16 cellular contexts compared by ENCODE assay signal in genomic region chr3:126888186-126888760, GRCh38.
A peak's percentile ranks its signal among the peaks of the same experiment; 100 is the strongest.
DNase-seq lines count a peak whose midpoint lies in the region; ATAC-seq and TF ChIP-seq lines count a peak whose summit lies in the region.
"Had no signal": no experiment of that assay in that cellular context is flagged by ENCODE, and none has a peak within 500 bp of the region (broad histone marks: within the 10 kb centered on the region; RNA-seq: fewer than 3 reads in every experiment).

No MANE protein-coding gene starts in this region.

- H3K4me3 Mint-ChIP-seq in Caco-2 (ENCODE audit: unreplicated experiment), result peak overlapping the region; percentile 52
- H3K4me3 Mint-ChIP-seq: HFFc6 had no signal

- H3K9me3 Mint-ChIP-seq in Caco-2 (ENCODE audit: unreplicated experiment), result no peaks in the 10 kb centered on the region
- H3K9me3 Mint-ChIP-seq: HFFc6 had no signal

- DNase-seq in Caco-2 (no peak), NCI-H1436 (lab: John Stamatoyannopoulos, UW) (peak; percentile 41), NCI-H345 (lab: John Stamatoyannopoulos, UW) (peak; percentile 87), mesendoderm (peak; percentile 82), NCI-H226 (no peak)
- DNase-seq: activated CD4-positive, CD25-positive, alpha-beta regulatory T cell; adrenal gland; caudate nucleus; HFFc6; MV-4-11; SHP77 treated with DMSO at 0.1 percent for 48 hours had no signal

- peaks cover 23% of the 10 kb centered on the region for H3K4me1 Mint-ChIP-seq in Caco-2 (ENCODE audit: low read depth, unreplicated experiment)

- H3K4me2 ChIP-seq in mesendoderm (ENCODE audit: low read length), result no peak overlapping the region

- peak overlapping the region; percentile 14 for H3K9ac ChIP-seq in mesendoderm (ENCODE audit: low read length)

- peak overlapping the region; percentile 73 for H3K4ac ChIP-seq in mesendoderm (ENCODE audit: low read depth, low read length)

- H4K8ac ChIP-seq in mesendoderm (ENCODE audit: low read depth, low read length), result no peak overlapping the region

- peak overlapping the region; percentile 65 for H3K18ac ChIP-seq in mesendoderm (ENCODE audit: low read length)

- ATAC-seq in HG02759 (IDR thresholded peaks at IDR 0.05; ENCODE audit: unreplicated experiment) (no peak), GM21529 (IDR thresholded peaks at IDR 0.05; ENCODE audit: unreplicated experiment) (no peak), HG02840 (IDR thresholded peaks at IDR 0.05; ENCODE audit: low FRiP score, unreplicated experiment) (no peak)

- peaks cover 11% of the 10 kb centered on the region for H3K36me3 Mint-ChIP-seq in Caco-2 (ENCODE audit: insufficient read depth, unreplicated experiment)

- CTCF ChIA-PET in Caco-2 (lab: Charles Lee), result interaction anchor here (0.6 to 1.5 kb wide), 2 partner anchors 36 to 1366 kb away, joined by 5 to 6 read pairs; no protein-coding TSS in a partner anchor

- H3K27me3 ChIP-seq in Caco-2 (replicated peaks; ENCODE audit: control insufficient read depth, insufficient read depth, low read length) (no peaks in the 10 kb centered on the region), mesendoderm (ENCODE audit: insufficient read depth, low read length, poor library complexity) (no peaks in the 10 kb centered on the region)
- H3K27me3 ChIP-seq: adrenal gland, neutrophil, right atrium auricular region had no signal

- no peaks in the 10 kb centered on the region for H3K9me3 ChIP-seq in Caco-2
- H3K9me3 ChIP-seq: adrenal gland, neutrophil, right atrium auricular region had no signal

- H3K56ac ChIP-seq in mesendoderm (ENCODE audit: low read length), result peak overlapping the region; percentile 75

- peak overlapping the region; percentile 6 for H2BK120ac ChIP-seq in mesendoderm (ENCODE audit: low read depth, low read length)

- H3K4me3 ChIP-seq in Caco-2 (ENCODE audit: low read depth, low read length) (no peak overlapping the region), mesendoderm (ENCODE audit: low read length) (no peak overlapping the region)
- H3K4me3 ChIP-seq: adrenal gland, right atrium auricular region had no signal

- H3K4me1 ChIP-seq in Caco-2 (peaks cover 40% of the 10 kb centered on the region), mesendoderm (ENCODE audit: control insufficient read depth, low read depth, low read length) (peaks cover 19% of the 10 kb centered on the region)

- H3K27ac ChIP-seq in mesendoderm (ENCODE audit: low read depth, low read length), result peak overlapping the region; percentile 35
- H3K27ac ChIP-seq: adrenal gland, neutrophil, right atrium auricular region had no signal

- H3K36me3 ChIP-seq in Caco-2 (ENCODE audit: control insufficient read depth, insufficient read depth, low read length), result no peaks in the 10 kb centered on the region
- no peaks in the 10 kb centered on the region for H3K36me3 ChIP-seq in mesendoderm (ENCODE audit: control insufficient read depth, insufficient read depth, low read length)
- H3K36me3 ChIP-seq: adrenal gland, neutrophil, right atrium auricular region had no signal

- H3K27ac Mint-ChIP-seq in Caco-2 (ENCODE audit: unreplicated experiment), result peak overlapping the region; percentile 72
- H3K27ac Mint-ChIP-seq: HFFc6 had no signal

- H3K27me3 Mint-ChIP-seq in Caco-2 (ENCODE audit: insufficient read depth, unreplicated experiment), result no peaks in the 10 kb centered on the region

- no peaks in the 10 kb centered on the region for H3K79me1 ChIP-seq in mesendoderm (ENCODE audit: low read length)

- no peak overlapping the region for H3K23ac ChIP-seq in mesendoderm (ENCODE audit: low read length)

- no CpG with 5 or more reads among the region's 5 CpGs for WGBS in mesendoderm (ENCODE audit: extremely low coverage, insufficient coverage, low lambda C conversion rate)

- H4K5ac ChIP-seq in mesendoderm (ENCODE audit: low read length), result no peak overlapping the region

- intact Hi-C loops in Caco-2 (cut with micrococcal nuclease; ENCODE audit: unreplicated experiment), result no loop called here

- peak overlapping the region; percentile 86 for H2BK5ac ChIP-seq in mesendoderm (ENCODE audit: low read length)

- no peak overlapping the region for H2BK15ac ChIP-seq in mesendoderm (replicated peaks; ENCODE audit: low read depth)

- TF ChIP-seq CTCF in Caco-2 (IDR thresholded peaks at IDR 0.05; ENCODE audit: insufficient read depth in 1 of 2, low read depth in 1 of 2, low read length in 1 of 2, severe bottlenecking in 1 of 2, unreplicated experiment in 1 of 2), result no peak

- BruUV-seq in Caco-2 (replicated peaks; lab: Mats Ljungman, UMichigan), result no TSS peak

- no peak overlapping the region for H2AK5ac ChIP-seq in mesendoderm (ENCODE audit: low read length)

- POLR2A ChIA-PET in Caco-2 (lab: Charles Lee), result no interaction called here

- H3K79me2 ChIP-seq in mesendoderm (ENCODE audit: control insufficient read depth, insufficient read depth, low read length), result no peaks in the 10 kb centered on the region

Comparison
In these comparisons a context has a peak if more than half of its experiments do, and no peak if none do; other contexts are left out.
1. DNase-seq: peak in NCI-H1436 (single experiment), NCI-H345 (single experiment) and mesendoderm (single experiment); none in Caco-2 (0 of 2) and NCI-H226 (single experiment).